10 cellular contexts compared by ENCODE assay signal in the genomic region with DNA sequence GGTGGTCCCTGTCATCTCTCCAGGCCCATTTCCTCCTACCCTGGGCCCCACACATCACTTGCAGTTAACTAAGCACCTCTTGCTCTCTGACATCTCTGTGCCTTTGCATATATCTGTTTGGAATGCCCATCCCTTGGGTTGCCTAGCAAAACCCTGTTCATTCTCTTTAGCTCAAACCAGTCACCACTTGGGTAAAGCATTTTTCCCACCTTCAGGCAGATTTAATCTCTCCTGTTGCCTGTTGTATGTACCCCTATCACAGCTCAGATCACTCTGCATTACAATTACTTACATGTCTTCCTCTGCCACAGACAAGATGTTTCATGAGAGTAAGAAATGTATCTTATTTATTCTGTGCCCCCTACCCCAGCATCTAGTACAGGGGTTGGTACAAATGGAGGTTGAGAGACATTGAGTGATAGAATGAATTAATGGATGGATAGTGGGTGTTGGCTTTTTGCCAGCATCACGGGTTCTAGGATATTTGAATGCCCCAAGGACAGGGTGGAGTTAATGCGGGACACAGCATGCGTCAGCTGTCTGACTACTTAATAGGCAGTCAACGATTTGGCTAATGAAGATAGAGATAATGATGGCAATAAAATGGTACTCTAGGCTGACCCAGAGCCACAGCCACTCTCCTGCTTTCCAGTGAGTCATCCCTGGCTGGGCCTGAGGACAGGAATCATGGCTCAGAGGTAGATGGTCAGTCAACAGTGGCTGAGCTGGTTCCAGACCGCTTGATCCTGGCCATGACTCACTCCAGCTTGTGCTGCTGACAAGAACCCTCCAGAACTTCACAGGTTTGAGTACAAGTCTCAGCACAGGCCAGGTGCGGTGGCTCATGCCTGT. TPM values are rescaled to one million over a fixed set of nuclear protein-coding genes. Genes with fewer than 3 reads are reported as not detected.
DNase-seq lines count a peak whose midpoint lies in the region; ATAC-seq and TF ChIP-seq lines count a peak whose summit lies in the region.
"Had no signal": no experiment of that assay in that cellular context is flagged by ENCODE, and none has a peak within 500 bp of the region (broad histone marks: within the 10 kb centered on the region; RNA-seq: fewer than 3 reads in every experiment).

No MANE protein-coding gene starts in this region.

- no peak overlapping the region for H3K27ac Mint-ChIP-seq in Calu3 (ENCODE audit: unreplicated experiment)
- H3K27ac Mint-ChIP-seq: T-helper 2 cell treated with Interferon-gamma antibody and Interleukin-4, amounts not matched to agents 5 μg/mL and 100 μg/mL, for 36 hours had no signal

- peak; percentile 62 for DNase-seq in Calu3
- DNase-seq in NCI-H748 (lab: John Stamatoyannopoulos, UW; ENCODE audit: unreplicated experiment) = peak; percentile 69
- peak; percentile 95 for DNase-seq in epithelial cell of esophagus (ENCODE audit: low read depth)
- peak; percentile 56 for DNase-seq in mucosa of gallbladder (ENCODE audit: low spot score)
- no peak for DNase-seq in activated effector memory CD4-positive, alpha-beta T cell treated with Interleukin-2 at 50 U/mL for 16 hours
- no peak for DNase-seq in sciatic nerve (ENCODE audit: low spot score)
- DNase-seq in left ventricle myocardium inferior = no peak
- DNase-seq: NCI-H2081 treated with DMSO at 0.1 percent for 48 hours had no signal

- no peak overlapping the region for H3K4me3 Mint-ChIP-seq in Calu3 (ENCODE audit: low read depth, unreplicated experiment)
- H3K4me3 Mint-ChIP-seq: T-helper 2 cell treated with Interferon-gamma antibody and Interleukin-4, amounts not matched to agents 5 μg/mL and 100 μg/mL, for 36 hours had no signal

- BruUV-seq in Calu3 (replicated peaks; lab: Mats Ljungman, UMichigan) = no TSS peak

- ATAC-seq in GM21619 (IDR thresholded peaks at IDR 0.05; ENCODE audit: unreplicated experiment) (no peak), sciatic nerve (no peak)

- H3K4me1 ChIP-seq in left ventricle myocardium inferior = peaks cover 11% of the 10 kb centered on the region

- no peaks in the 10 kb centered on the region for H3K36me3 ChIP-seq in left ventricle myocardium inferior

- peaks cover 31% of the 10 kb centered on the region for H3K4me1 Mint-ChIP-seq in Calu3 (ENCODE audit: low read depth, unreplicated experiment)

- no peaks in the 10 kb centered on the region for H3K9me3 ChIP-seq in left ventricle myocardium inferior (replicated peaks)

- peaks cover 8% of the 10 kb centered on the region for H3K36me3 Mint-ChIP-seq in Calu3 (ENCODE audit: insufficient read depth, unreplicated experiment)

- no peak overlapping the region for H3K4me3 ChIP-seq in epithelial cell of esophagus (ENCODE audit: low read length)
- H3K4me3 ChIP-seq in left ventricle myocardium inferior = no peak overlapping the region

- H3K27ac ChIP-seq in left ventricle myocardium inferior (replicated peaks) = no peak overlapping the region

- TF ChIP-seq CTCF in Calu3 (IDR thresholded peaks at IDR 0.05; ENCODE audit: unreplicated experiment) (no peak), epithelial cell of esophagus (IDR thresholded peaks at IDR 0.05; ENCODE audit: insufficient read depth, low read depth, low read length, missing control alignments) (no peak), left ventricle myocardium inferior (IDR thresholded peaks at IDR 0.05; ENCODE audit: borderline replicate concordance) (no peak)

- intact Hi-C loops in Calu3 (cut with micrococcal nuclease; ENCODE audit: unreplicated experiment) (no loop called here), sciatic nerve (cut with DNase I) (no loop called here), left ventricle myocardium inferior (cut with micrococcal nuclease) (no loop called here)

- H3K27me3 Mint-ChIP-seq in Calu3 (ENCODE audit: unreplicated experiment) = no peaks in the 10 kb centered on the region

- H3K27me3 ChIP-seq in left ventricle myocardium inferior (ENCODE audit: low read depth) = no peaks in the 10 kb centered on the region

- H3K9me3 Mint-ChIP-seq in Calu3 (ENCODE audit: low read depth, unreplicated experiment) = no peaks in the 10 kb centered on the region
- H3K9me3 Mint-ChIP-seq: T-helper 2 cell treated with Interferon-gamma antibody and Interleukin-4, amounts not matched to agents 5 μg/mL and 100 μg/mL, for 36 hours had no signal

- CTCF ChIA-PET in Calu3 (lab: Charles Lee) = interaction anchor here (0.6 kb wide), 1 partner anchor 10 kb away, joined by 3 read pairs; no protein-coding TSS in a partner anchor

RNA-seq across cellular contexts. Expression of gene NR0B2, which starts 6.5 kb away (rescaled TPM):
- total RNA-seq in Calu3 (2022) (0.32 TPM in 1 of 2 replicates, not detected in the other), mucosa of gallbladder (98.9 TPM), sciatic nerve (not detected), left ventricle myocardium inferior (7.2 TPM)

RNA-seq across cellular contexts. Expression of gene GPATCH3, which starts 7.0 kb away (rescaled TPM):
- 11.5 and 11.7 TPM in 2 replicates for total RNA-seq in Calu3 (2022)
- total RNA-seq in mucosa of gallbladder = 13.7 TPM
- total RNA-seq in sciatic nerve = 12.3 TPM
- 7.9 TPM for total RNA-seq in left ventricle myocardium inferior

RNA-seq across cellular contexts. Expression of gene NUDC, which starts 14.2 kb away (rescaled TPM):
- 101 and 121 TPM in 2 replicates for total RNA-seq in Calu3 (2022)
- total RNA-seq in mucosa of gallbladder = 70.8 TPM
- 58.4 TPM for total RNA-seq in sciatic nerve
- 68.9 TPM for total RNA-seq in left ventricle myocardium inferior

RNA-seq across cellular contexts. Expression of gene GPN2, which starts 17.2 kb away (rescaled TPM):
- 23.4 and 24.3 TPM in 2 replicates for total RNA-seq in Calu3 (2022)
- 31.5 TPM for total RNA-seq in mucosa of gallbladder
- 22.7 TPM for total RNA-seq in sciatic nerve
- 14.9 TPM for total RNA-seq in left ventricle myocardium inferior

RNA-seq across cellular contexts. Expression of gene SFN, which starts 44.3 kb away (rescaled TPM):
- 74.5 and 103 TPM in 2 replicates for total RNA-seq in Calu3 (2022)
- total RNA-seq in mucosa of gallbladder = 37.1 TPM
- 0.53 TPM for total RNA-seq in sciatic nerve
- total RNA-seq in left ventricle myocardium inferior = 0.16 TPM

Comparison
In these comparisons a context has a peak if more than half of its experiments do, and no peak if none do; other contexts are left out.
1. DNase-seq: peak in Calu3 (single experiment), NCI-H748 (single experiment), epithelial cell of esophagus (single experiment) and mucosa of gallbladder (single experiment); none in activated effector memory CD4-positive, alpha-beta T cell treated with Interleukin-2 at 50 U/mL for 16 hours (single experiment), sciatic nerve (single experiment) and left ventricle myocardium inferior (single experiment).
2. RNA of gene NR0B2, which starts 6.5 kb away (total RNA-seq): 98.9 TPM in mucosa of gallbladder (single experiment); 7.2 TPM in left ventricle myocardium inferior (single experiment), not detected in sciatic nerve (single experiment) and 0.32 TPM in Calu3; every median in the first group is over 10 times any median in the second.